In genomic region chr4:2534904-2535385, GRCh38 we compare ENCODE assay signal across 1 cellular context.
A peak's percentile ranks its signal among the peaks of the same experiment; 100 is the strongest.
TF ChIP-seq lines count a peak whose summit lies in the region.

No MANE protein-coding gene starts in this region.

TF ChIP-seq in HepG2, 621 proteins besides CTCF, POLR2A, EP300 and RAD21 (continued from another document):
- TF ChIP-seq HMGXB3 (CRISPR knock-in tag; IDR thresholded peaks at IDR 0.05; ENCODE audit: borderline replicate concordance): 0 out of 2 replicates have a peak, but pooled peaks have one; percentile 56
- TF ChIP-seq SP140L (CRISPR knock-in tag; IDR thresholded peaks at IDR 0.05; ENCODE audit: borderline replicate concordance): no peak
- no peak for TF ChIP-seq ZNF713 (CRISPR knock-in tag; IDR thresholded peaks at IDR 0.05)
- TF ChIP-seq ZHX1 (CRISPR knock-in tag; IDR thresholded peaks at IDR 0.05; ENCODE audit: low read depth): no peak
- TF ChIP-seq GZF1 (CRISPR knock-in tag; IDR thresholded peaks at IDR 0.05): no peak
- TF ChIP-seq MTF2 (CRISPR knock-in tag; IDR thresholded peaks at IDR 0.05; ENCODE audit: borderline replicate concordance): 0 out of 2 replicates have a peak, but pooled peaks have one; percentile 13
- TF ChIP-seq RNF219 (CRISPR knock-in tag; IDR thresholded peaks at IDR 0.05): no peak
- TF ChIP-seq FOXA3 (CRISPR knock-in tag; IDR thresholded peaks at IDR 0.05): no peak
- 0 out of 2 replicates have a peak, but pooled peaks have one; percentile 2 for TF ChIP-seq CEBPB (IDR thresholded peaks at IDR 0.05; ENCODE audit: borderline replicate concordance, low read depth, low read length)
- no peak for TF ChIP-seq HOXD1 (CRISPR knock-in tag; IDR thresholded peaks at IDR 0.05)
- no peak for TF ChIP-seq FOXK1 (CRISPR knock-in tag; IDR thresholded peaks at IDR 0.05; ENCODE audit: borderline replicate concordance, low read depth)
- no peak for TF ChIP-seq ZBTB44 (CRISPR knock-in tag; IDR thresholded peaks at IDR 0.05)
- TF ChIP-seq NR0B2 (CRISPR knock-in tag; IDR thresholded peaks at IDR 0.05): 0 out of 2 replicates have a peak, but pooled peaks have one; percentile 26
- TF ChIP-seq NONO (IDR thresholded peaks at IDR 0.05): no peak
- no peak for TF ChIP-seq NONO (CRISPR knock-in tag; conservative IDR thresholded peaks at IDR 0.05)
- 0 out of 2 replicates have a peak, but pooled peaks have one; percentile 49 for TF ChIP-seq SMAD1 (CRISPR knock-in tag; IDR thresholded peaks at IDR 0.05; ENCODE audit: borderline replicate concordance, low read depth)
- TF ChIP-seq CREB1 (IDR thresholded peaks at IDR 0.05): peak; percentile 76
- TF ChIP-seq CREB1 (CRISPR knock-in tag; IDR thresholded peaks at IDR 0.05): no peak
